Comparison of ENCODE assay signal across 14 cellular contexts in the genomic region with DNA sequence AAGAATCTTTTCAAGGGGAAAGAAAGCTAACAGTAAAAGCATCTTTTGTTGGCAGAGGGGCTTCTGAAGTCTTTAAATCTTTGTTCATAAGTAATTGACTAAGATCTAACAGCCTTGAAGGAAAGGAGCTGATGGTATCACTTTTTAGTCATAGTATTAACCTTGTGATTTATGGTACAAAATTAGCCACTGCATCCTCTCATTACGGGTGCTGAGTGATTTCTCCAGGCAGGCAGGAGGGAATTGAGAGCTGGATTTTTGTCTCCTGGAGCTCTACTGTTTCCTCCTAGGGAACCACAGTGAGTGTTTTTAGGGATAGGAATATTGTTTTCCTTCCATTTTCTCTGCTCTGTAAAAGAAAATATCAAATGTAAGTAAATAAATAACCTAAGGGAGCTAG.
A peak's percentile ranks its signal among the peaks of the same experiment; 100 is the strongest.
DNase-seq lines count a peak whose midpoint lies in the region; ATAC-seq, FAIRE-seq and TF ChIP-seq lines count a peak whose summit lies in the region.
"Had no signal": no experiment of that assay in that cellular context is flagged by ENCODE, and none has a peak within 500 bp of the region (broad histone marks: within the 10 kb centered on the region; RNA-seq: fewer than 3 reads in every experiment).

No MANE protein-coding gene starts in this region.

- no peak for TF ChIP-seq CTCF in AG10803 (conservative IDR thresholded peaks at IDR 0.05; ENCODE audit: low read length)
- TF ChIP-seq CTCF in fibroblast of lung (conservative IDR thresholded peaks at IDR 0.05 in 1 of 2, IDR thresholded peaks at IDR 0.05 in 1 of 2; ENCODE audit: low read depth in 1 of 2, low read length in 2 of 2): no peak
- no peak for TF ChIP-seq CTCF in pancreas (IDR thresholded peaks at IDR 0.05)
- TF ChIP-seq CTCF in kidney (IDR thresholded peaks at IDR 0.05; ENCODE audit: borderline replicate concordance, extremely low read depth, insufficient read depth): no peak

- no peaks in the 10 kb centered on the region for H3K79me2 ChIP-seq in fibroblast of lung (ENCODE audit: control insufficient read depth, insufficient read depth, low read length)

- ATAC-seq in pancreas (peak in 2 of 4 donors; percentile 8 to 25), HG03039 (IDR thresholded peaks at IDR 0.05; ENCODE audit: unreplicated experiment) (no peak)
- ATAC-seq: stimulated activated naive B cell treated with anti-CD40 and anti-IgM and Interleukin-4, amounts not matched to agents 10 μg/mL and 1 μg/mL and 100 μg/mL, for 72 hours had no signal

- intact Hi-C loops in pancreas (cut with DNase I): no loop called here
- intact Hi-C loops in kidney (cut with DNase I): no loop called here

- H3K4me2 ChIP-seq in fibroblast of lung (ENCODE audit: extremely low read depth, insufficient read depth, low read length): peak overlapping the region; percentile 11
- H3K4me2 ChIP-seq: BLaER1 had no signal

- no peaks in the 10 kb centered on the region for H3K36me3 ChIP-seq in fibroblast of lung (ENCODE audit: control insufficient read depth, insufficient read depth, low read length)
- no peaks in the 10 kb centered on the region for H3K36me3 ChIP-seq in pancreas
- H3K36me3 ChIP-seq in kidney (ENCODE audit: control insufficient read depth in 1 of 2, insufficient read depth in 2 of 2, low read length in 2 of 2): no peaks in the 10 kb centered on the region
- H3K36me3 ChIP-seq: BLaER1, SJSA1 had no signal

- H3K4me1 ChIP-seq in fibroblast of lung (ENCODE audit: control insufficient read depth, extremely low read depth, insufficient read depth, low read length): peaks cover 28% of the 10 kb centered on the region
- H3K4me1 ChIP-seq in pancreas: peaks cover 12 to 41% (median 14%) of the 10 kb centered on the region in 3 donors
- H3K4me1 ChIP-seq in kidney (ENCODE audit: control insufficient read depth in 1 of 2, insufficient read depth in 1 of 2, low read depth in 1 of 2, low read length in 2 of 2): peaks cover 0 to 8% of the 10 kb centered on the region in 2 donors
- H3K4me1 ChIP-seq: BLaER1 had no signal

- H3K27me3 ChIP-seq in fibroblast of lung (ENCODE audit: control insufficient read depth, insufficient read depth, low read length) (no peaks in the 10 kb centered on the region), pancreas (no peaks in the 10 kb centered on the region)
- H3K27me3 ChIP-seq: BLaER1, SJSA1 had no signal

- H2AFZ ChIP-seq in fibroblast of lung (ENCODE audit: low read length): peak overlapping the region; percentile 52

- H3K9me3 ChIP-seq in fibroblast of lung (ENCODE audit: control insufficient read depth, insufficient read depth, low read depth, low read length) (no peaks in the 10 kb centered on the region), pancreas (no peaks in the 10 kb centered on the region), kidney (ENCODE audit: control insufficient read depth in 1 of 2, low read length in 2 of 2) (no peaks in the 10 kb centered on the region)
- H3K9me3 ChIP-seq: BLaER1, SJSA1 had no signal

- H3K27ac ChIP-seq in fibroblast of lung (ENCODE audit: insufficient read depth, low read length) (peak overlapping the region; percentile 26), pancreas (peak overlapping the region in 3 of 4 donors; percentile 10 to 64 (median 34)), kidney (ENCODE audit: low read depth in 2 of 2, low read length in 2 of 2) (no peak overlapping the region)
- H3K27ac ChIP-seq: BLaER1, SJSA1 had no signal

- DNase-seq in AG10803 (ENCODE audit: low read depth) (peak; percentile 59), NCI-H2081 treated with DMSO at 0.1 percent for 48 hours (lab: John Stamatoyannopoulos, UW) (peak; percentile 4), fibroblast of lung (ENCODE audit: low read depth in 2 of 2) (peak in 1 of 2 donors; percentile 40), pancreas (no peak), DMS114 treated with DMSO at 0.1 percent for 48 hours (lab: John Stamatoyannopoulos, UW; ENCODE audit: unreplicated experiment) (no peak), kidney (no peak)
- no peak for DNase-seq in stimulated activated CD4-positive, alpha-beta T cell treated with anti-CD3 and anti-CD28 coated beads, Interleukin-4, amount 100 ng/mL, for 24 hours
- DNase-seq: activated CD4-positive, alpha-beta T cell treated with anti-CD3 and anti-CD28 coated beads, Interleukin-2, amount 10 ng/mL, durations not matched to agents 24 days and 14 days; activated naive CD4-positive, alpha-beta T cell treated with Interleukin-2 at 50 U/mL for 16 hours; naive B cell; stimulated activated naive B cell treated with anti-CD40 and anti-IgM and Interleukin-4, amounts not matched to agents 10 μg/mL and 1 μg/mL and 100 μg/mL, for 72 hours had no signal

- WGBS in pancreas, 2 donors: 25 to 26% methylated on average over 1 of the region's 1 CpG

- H3K9ac ChIP-seq in fibroblast of lung (ENCODE audit: insufficient read depth, low read length) (no peak overlapping the region), kidney (ENCODE audit: low read length in 2 of 2) (no peak overlapping the region)
- H3K9ac ChIP-seq: BLaER1 had no signal

- FAIRE-seq in pancreas (lab: Jason Lieb, UNC) (no peak), kidney (lab: Jason Lieb, UNC) (no peak)

- no peaks in the 10 kb centered on the region for H4K20me1 ChIP-seq in fibroblast of lung (ENCODE audit: control insufficient read depth, extremely low read depth, insufficient read depth, low read length)
- H4K20me1 ChIP-seq: BLaER1 had no signal

- H3K4me3 ChIP-seq in AG10803 (ENCODE audit: low read length): no peak overlapping the region
- no peak overlapping the region for H3K4me3 ChIP-seq in fibroblast of lung (replicated peaks in 1 of 4; ENCODE audit: control extremely low read depth in 1 of 4, insufficient read depth in 1 of 4, low read depth in 3 of 4, low read length in 4 of 4)
- H3K4me3 ChIP-seq in pancreas: peak overlapping the region in 1 of 4 donors; percentile 10
- H3K4me3 ChIP-seq in kidney (ENCODE audit: low read length in 2 of 2): no peak overlapping the region
- H3K4me3 ChIP-seq: BLaER1, SJSA1 had no signal

Comparison
In these comparisons a context has a peak if more than half of its experiments do, and no peak if none do; other contexts are left out.
1. DNase-seq: peak in AG10803 (single experiment) and NCI-H2081 treated with DMSO at 0.1 percent for 48 hours (single experiment); none in pancreas (0 of 6), stimulated activated CD4-positive, alpha-beta T cell treated with anti-CD3 and anti-CD28 coated beads, Interleukin-4, amount 100 ng/mL, for 24 hours (single experiment), DMS114 treated with DMSO at 0.1 percent for 48 hours (single experiment) and kidney (single experiment).
2. H3K27ac ChIP-seq: peak in fibroblast of lung (single experiment) and pancreas (3 of 4); none in kidney (0 of 2).